ENCODE assay signal across 28 cellular contexts in genomic region chr10:11276475-11276990, GRCh38.
DNase-seq lines count a peak whose midpoint lies in the region; ATAC-seq and TF ChIP-seq lines count a peak whose summit lies in the region.
"Had no signal": no experiment of that assay in that cellular context is flagged by ENCODE, and none has a peak within 500 bp of the region (broad histone marks: within the 10 kb centered on the region; RNA-seq: fewer than 3 reads in every experiment).

No MANE protein-coding gene starts in this region.

- peak overlapping the region; percentile 92 for H3K27ac Mint-ChIP-seq in T-helper 17 cell
- H3K27ac Mint-ChIP-seq in brain: peak overlapping the region; percentile 50 to 91 (median 85)
- peak overlapping the region; percentile 97 for H3K27ac Mint-ChIP-seq in stimulated activated memory B cell treated with anti-CD40 and anti-IgM and Interleukin-4, amounts not matched to agents 10 μg/mL and 1 μg/mL and 100 μg/mL, for 72 hours

- H3K36me3 ChIP-seq in left ventricle myocardium inferior: peaks cover 75% of the 10 kb centered on the region
- H3K36me3 ChIP-seq: prostate gland had no signal

- H3K27me3 Mint-ChIP-seq in T-helper 17 cell (no peaks in the 10 kb centered on the region), brain (no peaks in the 10 kb centered on the region)
- no peaks in the 10 kb centered on the region for H3K27me3 Mint-ChIP-seq in stimulated activated memory B cell treated with anti-CD40 and anti-IgM and Interleukin-4, amounts not matched to agents 10 μg/mL and 1 μg/mL and 100 μg/mL, for 72 hours

- ATAC-seq in left ventricle myocardium superior (peak; percentile 19), T-helper 17 cell (no peak)
- peak; percentile 79 for ATAC-seq in stimulated activated memory B cell treated with anti-CD40 and anti-IgM and Interleukin-4, amounts not matched to agents 10 μg/mL and 1 μg/mL and 100 μg/mL, for 72 hours
- ATAC-seq: foreskin keratinocyte, heart left ventricle, PC-3, upper lobe of right lung had no signal

- peaks cover 10% of the 10 kb centered on the region for H3K36me3 Mint-ChIP-seq in T-helper 17 cell (ENCODE audit: low read depth)
- H3K36me3 Mint-ChIP-seq in brain: peaks cover 81% of the 10 kb centered on the region
- H3K36me3 Mint-ChIP-seq in stimulated activated memory B cell treated with anti-CD40 and anti-IgM and Interleukin-4, amounts not matched to agents 10 μg/mL and 1 μg/mL and 100 μg/mL, for 72 hours: peaks cover 76% of the 10 kb centered on the region

- no peaks in the 10 kb centered on the region for H3K27me3 ChIP-seq in left ventricle myocardium inferior (ENCODE audit: low read depth)
- H3K27me3 ChIP-seq: BLaER1 treated with 17β-estradiol and CSF1 and Interleukin-3, amounts not matched to agents 10 nM and 100 nM; esophagus squamous epithelium; foreskin keratinocyte; heart left ventricle; suprapubic skin; upper lobe of right lung had no signal

- H3K4me1 ChIP-seq in left ventricle myocardium inferior: no peaks in the 10 kb centered on the region
- H3K4me1 ChIP-seq: esophagus squamous epithelium, foreskin keratinocyte, heart left ventricle, prostate gland, suprapubic skin, upper lobe of right lung had no signal

- H3K4me3 ChIP-seq in left ventricle myocardium inferior: no peak overlapping the region
- H3K4me3 ChIP-seq: BLaER1 treated with 17β-estradiol and CSF1 and Interleukin-3, amounts not matched to agents 10 nM and 100 nM; dorsolateral prefrontal cortex; esophagus squamous epithelium; heart left ventricle; prostate gland; suprapubic skin; upper lobe of right lung had no signal

- intact Hi-C loops in left ventricle myocardium superior (cut with micrococcal nuclease): loop anchor here (10.0 kb wide), 1 partner anchor 1672 kb away; no protein-coding TSS in a partner anchor
- intact Hi-C loops in left ventricle myocardium inferior (cut with micrococcal nuclease): no loop called here

- H3K27ac ChIP-seq in left ventricle myocardium inferior (replicated peaks): no peak overlapping the region
- H3K27ac ChIP-seq: BLaER1 treated with 17β-estradiol and CSF1 and Interleukin-3, amounts not matched to agents 10 nM and 100 nM; esophagus squamous epithelium; foreskin keratinocyte; heart left ventricle; prostate gland; suprapubic skin; upper lobe of right lung had no signal

- H3K4me1 Mint-ChIP-seq in T-helper 17 cell (peaks cover 27% of the 10 kb centered on the region), brain (peaks cover 78% of the 10 kb centered on the region)
- peaks cover 69% of the 10 kb centered on the region for H3K4me1 Mint-ChIP-seq in stimulated activated memory B cell treated with anti-CD40 and anti-IgM and Interleukin-4, amounts not matched to agents 10 μg/mL and 1 μg/mL and 100 μg/mL, for 72 hours

- H3K9me3 ChIP-seq in left ventricle myocardium inferior (replicated peaks) (no peaks in the 10 kb centered on the region), T-helper 17 cell (ENCODE audit: control insufficient read depth, low read length, poor library complexity, severe bottlenecking) (no peaks in the 10 kb centered on the region)
- H3K9me3 ChIP-seq: esophagus squamous epithelium, heart left ventricle, prostate gland, SK-N-SH, suprapubic skin, upper lobe of right lung had no signal

- H3K4me3 Mint-ChIP-seq in T-helper 17 cell: no peak overlapping the region
- no peak overlapping the region for H3K4me3 Mint-ChIP-seq in brain
- H3K4me3 Mint-ChIP-seq in stimulated activated memory B cell treated with anti-CD40 and anti-IgM and Interleukin-4, amounts not matched to agents 10 μg/mL and 1 μg/mL and 100 μg/mL, for 72 hours: peak overlapping the region; percentile 31

- peaks cover 0 to 3% (median 0%) of the 10 kb centered on the region in 5 experiments for H3K9me3 Mint-ChIP-seq in brain
- no peaks in the 10 kb centered on the region for H3K9me3 Mint-ChIP-seq in stimulated activated memory B cell treated with anti-CD40 and anti-IgM and Interleukin-4, amounts not matched to agents 10 μg/mL and 1 μg/mL and 100 μg/mL, for 72 hours

- DNase-seq in left ventricle myocardium superior (no peak), left ventricle myocardium inferior (no peak), T-helper 17 cell (no peak), NCI-H1092 treated with DMSO at 0.1 percent for 48 hours (lab: John Stamatoyannopoulos, UW) (no peak), putamen (ENCODE audit: low spot score) (no peak)
- DNase-seq: central memory CD4-positive, alpha-beta T cell; COR-L47; DMS53; esophagus squamous epithelium; foreskin keratinocyte; heart left ventricle; IMR-90; islet precursor cell; NCI-H146; NCI-H2107; NCI-H345; NCI-H69; PC-3; SK-N-SH; stimulated activated CD4-positive, alpha-beta T cell treated with anti-CD3 and anti-CD28 coated beads, Interleukin-4, amount 100 ng/mL, for 1 hour; T-helper 2 cell; upper lobe of right lung had no signal

- TF ChIP-seq CTCF in left ventricle myocardium inferior (IDR thresholded peaks at IDR 0.05; ENCODE audit: borderline replicate concordance) (no peak), brain (conservative IDR thresholded peaks at IDR 0.05) (no peak)
